Comparison of ENCODE assay signal across 2 cellular contexts in the genomic region with DNA sequence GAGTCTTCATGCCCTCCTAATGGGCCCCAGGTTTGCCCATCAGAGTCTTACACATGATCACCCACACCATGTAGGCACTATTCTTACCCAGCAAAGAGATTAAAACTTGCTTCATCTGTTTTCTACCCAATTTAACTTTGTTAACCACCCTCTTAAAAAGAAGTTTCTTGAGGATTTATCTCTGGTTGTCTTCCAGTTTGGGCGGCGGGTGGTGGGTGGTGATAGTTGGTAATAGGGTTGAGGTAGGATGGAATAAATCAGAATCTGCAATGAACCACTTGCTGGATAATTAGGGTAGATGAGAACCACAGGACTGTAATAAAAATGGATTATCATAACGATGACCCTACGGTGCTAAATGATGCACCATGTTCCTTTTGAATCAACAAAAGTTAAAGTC.
"Had no signal": no experiment of that assay in that cellular context is flagged by ENCODE, and none has a peak within 500 bp of the region (broad histone marks: within the 10 kb centered on the region; RNA-seq: fewer than 3 reads in every experiment).

No MANE protein-coding gene starts in this region.

- H3K4me3 ChIP-seq: GM12878 had no signal

- ATAC-seq: GM12878 had no signal

- DNase-seq: GF-D8 had no signal
